22 cellular contexts compared by ENCODE assay signal in genomic region chr7:55458351-55458750, GRCh38.
DNase-seq lines count a peak whose midpoint lies in the region; ATAC-seq, FAIRE-seq and TF ChIP-seq lines count a peak whose summit lies in the region.
"Had no signal": no experiment of that assay in that cellular context is flagged by ENCODE, and none has a peak within 500 bp of the region (broad histone marks: within the 10 kb centered on the region; RNA-seq: fewer than 3 reads in every experiment).

No MANE protein-coding gene starts in this region.

- no peak overlapping the region for H3K9ac ChIP-seq in adipocyte (ENCODE audit: low read length)

- TF ChIP-seq CTCF in A549 (IDR thresholded peaks at IDR 0.05) = no peak
- TF ChIP-seq CTCF in fibroblast of villous mesenchyme (IDR thresholded peaks at IDR 0.05; ENCODE audit: insufficient read depth, low read depth, low read length) = no peak

- DNase-seq in A549 (ENCODE audit: low read depth in 1 of 2, low spot score in 1 of 2) (no peak), M059J (ENCODE audit: low read depth) (peak; percentile 57), adipocyte (ENCODE audit: low read depth) (no peak), fibroblast of villous mesenchyme (ENCODE audit: low read depth) (peak; percentile 11), COLO668 (lab: John Stamatoyannopoulos, UW; ENCODE audit: unreplicated experiment) (no peak), GF-D8 (lab: John Stamatoyannopoulos, UW) (no peak), middle frontal gyrus (ENCODE audit: extremely low spot score, low spot score) (no peak)
- DNase-seq in stimulated activated CD4-positive, alpha-beta T cell treated with anti-CD3 and anti-CD28 coated beads, Interleukin-4, amount 100 ng/mL, for 1 hour = no peak
- DNase-seq: ACHN; AML-193; BE2C; CD4-positive, CD25-positive, alpha-beta regulatory T cell; CD8-positive, alpha-beta T cell; DMS53; DMS79 treated with DMSO at 0.1 percent for 48 hours; GOT3; HFFc6 had no signal

- H3K4me1 ChIP-seq in A549 = no peaks in the 10 kb centered on the region
- peaks cover 18% of the 10 kb centered on the region for H3K4me1 ChIP-seq in adipocyte (ENCODE audit: control insufficient read depth, insufficient read depth, low read length)
- H3K4me1 ChIP-seq: BE2C, HAP-1 had no signal

- no peak overlapping the region for H3K27ac ChIP-seq in A549
- H3K27ac ChIP-seq: 22Rv1, C4-2B had no signal

- TF ChIP-seq EP300 in A549 (IDR thresholded peaks at IDR 0.05) = no peak

- no peaks in the 10 kb centered on the region for H3K36me3 ChIP-seq in adipocyte (ENCODE audit: control insufficient read depth, insufficient read depth, low read length, severe bottlenecking)
- H3K36me3 ChIP-seq: BE2C, HAP-1 had no signal

- peak; percentile 39 for FAIRE-seq in A549 (lab: Jason Lieb, UNC)
- FAIRE-seq: A204.1, GM12892 had no signal

- POLR2A ChIA-PET in A549 (lab: Yijun Ruan, JAX) = no interaction called here

- WGBS in A549 (ENCODE audit: missing lambda C conversion rate) = 65% methylated on average over 1 of the region's 1 CpG

- H3K27me3 ChIP-seq in adipocyte (replicated peaks; ENCODE audit: control insufficient read depth, insufficient read depth, low read length) = no peaks in the 10 kb centered on the region
- H3K27me3 ChIP-seq: BE2C had no signal

- H3K9me3 ChIP-seq in A549 = peaks cover 38% of the 10 kb centered on the region
- peaks cover 14% of the 10 kb centered on the region for H3K9me3 ChIP-seq in adipocyte (ENCODE audit: control insufficient read depth, low read length)
- H3K9me3 ChIP-seq: BE2C, HAP-1 had no signal

- TF ChIP-seq RAD21 in A549 (conservative IDR thresholded peaks at IDR 0.05 in 1 of 2, IDR thresholded peaks at IDR 0.05 in 1 of 2) = no peak

- no peak for TF ChIP-seq POLR2A in A549 (IDR thresholded peaks at IDR 0.05; ENCODE audit: low read length)

- no peak for ATAC-seq in A549
- ATAC-seq: CD8-positive, alpha-beta T cell had no signal

- H3K4me3 ChIP-seq in A549 (no peak overlapping the region), adipocyte (ENCODE audit: low read length) (peak overlapping the region; percentile 61), fibroblast of villous mesenchyme (ENCODE audit: low read depth, low read length) (no peak overlapping the region)
- H3K4me3 ChIP-seq: HAP-1 had no signal

- no peak overlapping the region for H3K4me2 ChIP-seq in A549

- CTCF ChIA-PET in A549 (lab: Yijun Ruan, JAX) = no interaction called here

TF ChIP-seq in A549, 52 proteins besides CTCF, POLR2A, EP300 and RAD21:
- TF ChIP-seq ZNF302 (CRISPR knock-in tag; IDR thresholded peaks at IDR 0.05) = no peak
- TF ChIP-seq ATOH8 (CRISPR knock-in tag; IDR thresholded peaks at IDR 0.05; ENCODE audit: low read depth) = no peak

Comparison
In these comparisons a context has a peak if more than half of its experiments do, and no peak if none do; other contexts are left out.
1. DNase-seq: peak in M059J (single experiment) and fibroblast of villous mesenchyme (single experiment); none in A549 (0 of 2), adipocyte (single experiment), COLO668 (single experiment), stimulated activated CD4-positive, alpha-beta T cell treated with anti-CD3 and anti-CD28 coated beads, Interleukin-4, amount 100 ng/mL, for 1 hour (single experiment), GF-D8 (single experiment) and middle frontal gyrus (single experiment).